ENCODE assay signal across 12 cellular contexts in the genomic region with DNA sequence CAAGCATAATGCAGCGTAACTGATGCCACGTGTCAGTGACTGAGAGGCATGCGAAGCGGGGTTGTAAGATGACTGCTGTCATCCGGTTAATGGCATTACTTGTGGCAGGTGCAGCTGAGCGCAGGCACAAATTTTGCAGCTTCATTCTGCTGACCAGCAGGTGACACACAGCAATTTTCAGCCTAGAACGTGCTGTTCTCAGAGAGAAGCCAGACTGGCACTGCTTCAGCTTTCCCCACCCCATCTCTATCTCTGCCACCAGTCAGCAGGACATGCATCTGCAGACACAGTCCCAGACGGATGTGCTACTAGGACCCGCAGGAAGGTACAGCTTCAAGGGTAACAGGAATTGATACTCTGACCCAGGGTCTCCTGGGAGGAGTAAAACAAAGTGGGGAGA.
"Had no signal": no experiment of that assay in that cellular context is flagged by ENCODE, and none has a peak within 500 bp of the region (broad histone marks: within the 10 kb centered on the region; RNA-seq: fewer than 3 reads in every experiment).

No MANE protein-coding gene starts in this region.

- H3K9me3 Mint-ChIP-seq: activated naive CD4-positive, alpha-beta T cell treated with anti-CD3 and anti-CD28 coated beads, Interleukin-2, amount 50 U/mL, for 72 hours; activated T-cell treated with anti-CD3 and anti-CD28 coated beads, Interleukin-2, amount 50 U/mL, for 72 hours; neural crest cell; stimulated activated memory B cell treated with anti-CD40 and anti-IgM and Interleukin-4, amounts not matched to agents 10 μg/mL and 1 μg/mL and 100 μg/mL, for 72 hours had no signal

- DNase-seq: activated CD4-positive, alpha-beta T cell treated with anti-CD3 and anti-CD28 coated beads for 4 hours; activated CD8-positive, alpha-beta memory T cell treated with anti-CD3 and anti-CD28 coated beads, Interleukin-2, amount 50 U/mL, for 4 hours; activated CD8-positive, alpha-beta T cell treated with anti-CD3 and anti-CD28 coated beads, Interleukin-2, amount 10 ng/mL, durations not matched to agents 7 days and 5 days; activated gamma-delta T cell; activated T-cell treated with anti-CD3 and anti-CD28 coated beads, Interleukin-2, amount 50 U/mL, for 72 hours; kidney; pancreas had no signal

- H3K27ac Mint-ChIP-seq: activated CD8-positive, alpha-beta T cell treated with anti-CD3 and anti-CD28 coated beads, Interleukin-2, amount 10 ng/mL, durations not matched to agents 7 days and 5 days; activated naive CD4-positive, alpha-beta T cell treated with anti-CD3 and anti-CD28 coated beads, Interleukin-2, amount 50 U/mL, for 72 hours; activated T-cell treated with anti-CD3 and anti-CD28 coated beads, Interleukin-2, amount 50 U/mL, for 72 hours; stimulated activated memory B cell treated with anti-CD40 and anti-IgM and Interleukin-4, amounts not matched to agents 10 μg/mL and 1 μg/mL and 100 μg/mL, for 72 hours had no signal

- H3K4me3 Mint-ChIP-seq: activated CD8-positive, alpha-beta T cell treated with anti-CD3 and anti-CD28 coated beads, Interleukin-2, amount 10 ng/mL, durations not matched to agents 7 days and 5 days; activated T-cell treated with anti-CD3 and anti-CD28 coated beads, Interleukin-2, amount 50 U/mL, for 72 hours; neural crest cell; stimulated activated memory B cell treated with anti-CD40 and anti-IgM and Interleukin-4, amounts not matched to agents 10 μg/mL and 1 μg/mL and 100 μg/mL, for 72 hours had no signal

- H3K4me1 ChIP-seq: esophagus muscularis mucosa, pancreas had no signal

- H3K27me3 ChIP-seq: esophagus muscularis mucosa, pancreas had no signal

- H3K4me1 Mint-ChIP-seq: stimulated activated memory B cell treated with anti-CD40 and anti-IgM and Interleukin-4, amounts not matched to agents 10 μg/mL and 1 μg/mL and 100 μg/mL, for 72 hours had no signal

- H3K36me3 Mint-ChIP-seq: activated naive CD4-positive, alpha-beta T cell treated with anti-CD3 and anti-CD28 coated beads, Interleukin-2, amount 50 U/mL, for 72 hours had no signal

- H3K9me3 ChIP-seq: esophagus muscularis mucosa, pancreas had no signal

- H3K27ac ChIP-seq: coronary artery, esophagus muscularis mucosa, pancreas had no signal

- H3K4me3 ChIP-seq: coronary artery, esophagus muscularis mucosa, pancreas had no signal

- H3K36me3 ChIP-seq: pancreas had no signal

- ATAC-seq: activated CD8-positive, alpha-beta T cell treated with anti-CD3 and anti-CD28 coated beads, Interleukin-2, amount 10 ng/mL, durations not matched to agents 7 days and 5 days; activated T-cell treated with anti-CD3 and anti-CD28 coated beads, Interleukin-2, amount 50 U/mL, for 72 hours; stimulated activated memory B cell treated with anti-CD40 and anti-IgM and Interleukin-4, amounts not matched to agents 10 μg/mL and 1 μg/mL and 100 μg/mL, for 72 hours had no signal

- H3K27me3 Mint-ChIP-seq: stimulated activated memory B cell treated with anti-CD40 and anti-IgM and Interleukin-4, amounts not matched to agents 10 μg/mL and 1 μg/mL and 100 μg/mL, for 72 hours had no signal
